33 cellular contexts compared by ENCODE assay signal in the genomic region with DNA sequence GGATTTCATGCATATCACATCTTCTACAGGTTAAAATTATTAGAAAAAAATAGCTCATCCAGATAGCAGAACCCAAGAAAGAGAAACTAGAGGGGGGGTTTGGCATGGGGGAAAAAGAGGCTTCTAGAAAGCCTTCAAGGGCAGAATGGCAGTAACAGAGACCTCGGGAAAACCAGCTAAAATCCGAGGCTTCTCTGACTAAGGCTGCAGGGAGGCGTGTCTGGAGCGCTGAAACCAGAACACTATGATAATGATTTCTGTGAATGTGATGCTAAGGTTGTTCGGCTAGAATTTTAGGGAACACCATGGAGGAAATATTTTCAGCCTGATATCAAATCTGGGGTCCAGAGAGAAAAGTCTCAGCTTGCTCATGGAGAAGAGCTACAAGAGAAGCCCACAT.
DNase-seq lines count a peak whose midpoint lies in the region; ATAC-seq, FAIRE-seq and TF ChIP-seq lines count a peak whose summit lies in the region.
"Had no signal": no experiment of that assay in that cellular context is flagged by ENCODE, and none has a peak within 500 bp of the region (broad histone marks: within the 10 kb centered on the region; RNA-seq: fewer than 3 reads in every experiment).

No MANE protein-coding gene starts in this region.

- BruUV-seq in Calu3 (replicated peaks; lab: Mats Ljungman, UMichigan): no TSS peak

- H3K4me3 Mint-ChIP-seq in Calu3 (ENCODE audit: low read depth, unreplicated experiment): no peak overlapping the region
- H3K4me3 Mint-ChIP-seq: neural crest cell had no signal

- WGBS in stomach, 5 donors: 60 to 84% (median 66%) methylated on average over 5 of the region's 5 CpGs

- no peak overlapping the region for H3K27ac ChIP-seq in foreskin keratinocyte
- peak overlapping the region; percentile 63 to 86 (median 76) for H3K27ac ChIP-seq in stomach
- peak overlapping the region in 1 of 2 donors; percentile 5 for H3K27ac ChIP-seq in ascending aorta
- H3K27ac ChIP-seq: BLaER1, gastrocnemius medialis, Peyer's patch, right atrium auricular region, testis, VCaP had no signal

- DNase-seq in Calu3: no peak
- DNase-seq in bronchial epithelial cell (ENCODE audit: low read depth): peak; percentile 28
- DNase-seq in foreskin keratinocyte: no peak
- DNase-seq in stomach: no peak
- no peak for DNase-seq in HK-2 (ENCODE audit: unreplicated experiment)
- no peak for DNase-seq in ascending aorta (ENCODE audit: low spot score in 2 of 2)
- DNase-seq in GM19238 (ENCODE audit: insufficient read length, low spot score): no peak
- DNase-seq: activated CD4-positive, alpha-beta T cell treated with anti-CD3 and anti-CD28 coated beads for 4 hours; activated naive CD4-positive, alpha-beta T cell treated with anti-CD3 and anti-CD28 coated beads, Interleukin-2, amount 50 U/mL, for 16 hours; activated T-cell treated with anti-CD3 and anti-CD28 coated beads for 4 hours; DMS53; effector CD8-positive, alpha-beta T cell; gastrocnemius medialis; Kasumi-1; left cardiac atrium; NCI-H1436; NCI-H2081; NCI-H345; Peyer's patch; SIG-M5; small intestine; stimulated activated naive CD8-positive, alpha-beta T cell treated with anti-CD3 and anti-CD28 coated beads, Interleukin-15, Interleukin-2, amounts not matched to agents 100 U/mL and 50 U/mL, for 24 hours; T-helper 9 cell; testis had no signal

- ATAC-seq in foreskin keratinocyte (peak; percentile 47), GM21737 (IDR thresholded peaks at IDR 0.05; ENCODE audit: unreplicated experiment) (no peak)
- ATAC-seq: gastrocnemius medialis; HCT116; left cardiac atrium; stimulated activated naive CD8-positive, alpha-beta T cell treated with anti-CD3 and anti-CD28 coated beads, Interleukin-15, Interleukin-2, amounts not matched to agents 100 U/mL and 50 U/mL, for 24 hours had no signal

- peaks cover 34% of the 10 kb centered on the region for H3K4me1 Mint-ChIP-seq in Calu3 (ENCODE audit: low read depth, unreplicated experiment)

- H3K4me1 ChIP-seq in foreskin keratinocyte: peaks cover 21% of the 10 kb centered on the region
- peaks cover 12 to 47% (median 24%) of the 10 kb centered on the region in 4 donors for H3K4me1 ChIP-seq in stomach
- H3K4me1 ChIP-seq in ascending aorta: peaks cover 5 to 15% of the 10 kb centered on the region in 2 donors
- H3K4me1 ChIP-seq: gastrocnemius medialis, Peyer's patch, testis had no signal

- H3K9me3 ChIP-seq in stomach (peaks cover 0 to 8% (median 0%) of the 10 kb centered on the region in 4 donors), ascending aorta (peaks cover 0 to 6% of the 10 kb centered on the region in 2 donors)
- H3K9me3 ChIP-seq: gastrocnemius medialis, testis had no signal

- no peaks in the 10 kb centered on the region for H3K27me3 Mint-ChIP-seq in Calu3 (ENCODE audit: unreplicated experiment)

- FAIRE-seq in bronchial epithelial cell (lab: Jason Lieb, UNC): no peak
- FAIRE-seq: colon, GM12892, small intestine had no signal

- H3K4me3 ChIP-seq in bronchial epithelial cell (ENCODE audit: low read depth, low read length) (no peak overlapping the region), stomach (no peak overlapping the region), ascending aorta (no peak overlapping the region)
- H3K4me3 ChIP-seq: BLaER1, gastrocnemius medialis, Peyer's patch, right atrium auricular region, testis had no signal

- intact Hi-C loops in Calu3 (cut with micrococcal nuclease; ENCODE audit: unreplicated experiment) (no loop called here), stomach (cut with DNase I; ENCODE audit: low total_unique reads) (no loop called here), ascending aorta (cut with DNase I) (no loop called here)

- no peak for TF ChIP-seq POLR2A in stomach (IDR thresholded peaks at IDR 0.05)

- CTCF ChIA-PET in Calu3 (lab: Charles Lee): interaction anchor here (0.8 to 1.3 kb wide), 2 partner anchors 13 to 321 kb away, joined by 4 to 5 read pairs; no protein-coding TSS in a partner anchor

- no peaks in the 10 kb centered on the region for H3K27me3 ChIP-seq in bronchial epithelial cell (ENCODE audit: control insufficient read depth, insufficient read depth, low read length)
- H3K27me3 ChIP-seq in foreskin keratinocyte: no peaks in the 10 kb centered on the region
- H3K27me3 ChIP-seq in stomach: no peaks in the 10 kb centered on the region
- no peaks in the 10 kb centered on the region for H3K27me3 ChIP-seq in ascending aorta
- H3K27me3 ChIP-seq: BLaER1, gastrocnemius medialis, Peyer's patch, right atrium auricular region, testis had no signal

- H3K36me3 ChIP-seq in bronchial epithelial cell (ENCODE audit: control insufficient read depth, insufficient read depth, low read length): peaks cover 3% of the 10 kb centered on the region
- H3K36me3 ChIP-seq in stomach: peaks cover 0 to 39% (median 34%) of the 10 kb centered on the region in 4 donors
- H3K36me3 ChIP-seq in ascending aorta: peaks cover 16 to 29% of the 10 kb centered on the region in 2 donors

- H3K9me3 Mint-ChIP-seq in Calu3 (ENCODE audit: low read depth, unreplicated experiment): no peaks in the 10 kb centered on the region

- TF ChIP-seq CTCF in Calu3 (IDR thresholded peaks at IDR 0.05; ENCODE audit: unreplicated experiment): no peak
- TF ChIP-seq CTCF in bronchial epithelial cell (IDR thresholded peaks at IDR 0.05; ENCODE audit: insufficient read depth, low read length, severe bottlenecking): no peak
- TF ChIP-seq CTCF in foreskin keratinocyte (conservative IDR thresholded peaks at IDR 0.05): no peak
- TF ChIP-seq CTCF in stomach (IDR thresholded peaks at IDR 0.05): no peak
- TF ChIP-seq CTCF in ascending aorta (IDR thresholded peaks at IDR 0.05): no peak

- H3K27ac Mint-ChIP-seq in Calu3 (ENCODE audit: unreplicated experiment): peak overlapping the region; percentile 65
- H3K27ac Mint-ChIP-seq: activated T-helper 2 cell treated with anti-CD3 and anti-CD28 coated beads, Interferon-gamma antibody, Interleukin-2, Interleukin-4, amounts not matched to agents 10 μg/mL and 5 μg/mL and 100 μg/mL, durations not matched to agents 14 hours and 24 hours and 36 hours had no signal

- peaks cover 42% of the 10 kb centered on the region for H3K36me3 Mint-ChIP-seq in Calu3 (ENCODE audit: insufficient read depth, unreplicated experiment)

- no peak for TF ChIP-seq EP300 in stomach (IDR thresholded peaks at IDR 0.05)
